Comparison of ENCODE assay signal across 9 cellular contexts in genomic region chr19:2291185-2291751, GRCh38. TPM values are rescaled to one million over a fixed set of nuclear protein-coding genes. Genes with fewer than 3 reads are reported as not detected.
DNase-seq lines count a peak whose midpoint lies in the region; ATAC-seq and TF ChIP-seq lines count a peak whose summit lies in the region.
"Had no signal": no experiment of that assay in that cellular context is flagged by ENCODE, and none has a peak within 500 bp of the region (broad histone marks: within the 10 kb centered on the region; RNA-seq: fewer than 3 reads in every experiment).

No MANE protein-coding gene starts in this region.

- 5 to 6% methylated on average over 63 to 67 of the region's 67 CpGs for WGBS in heart right ventricle, 2 donors

- H3K9me3 ChIP-seq in heart right ventricle (no peaks in the 10 kb centered on the region), right atrium auricular region (no peaks in the 10 kb centered on the region), vagina (no peaks in the 10 kb centered on the region)

- H3K4me1 ChIP-seq in heart right ventricle (peaks cover 21 to 62% (median 35%) of the 10 kb centered on the region in 9 donors), right atrium auricular region (peaks cover 0 to 40% of the 10 kb centered on the region in 2 donors), vagina (peaks cover 39% of the 10 kb centered on the region)

- H3K27me3 Mint-ChIP-seq in activated naive CD8-positive, alpha-beta T cell treated with anti-CD3 and anti-CD28 coated beads, Interleukin-2, amount 10 ng/mL, durations not matched to agents 7 days and 5 days, result no peaks in the 10 kb centered on the region
- no peaks in the 10 kb centered on the region for H3K27me3 Mint-ChIP-seq in memory B cell

- H3K27me3 ChIP-seq in heart right ventricle (peaks cover 25 to 78% (median 65%) of the 10 kb centered on the region in 7 donors), right atrium auricular region (peaks cover 10 to 28% of the 10 kb centered on the region in 2 donors), vagina (peaks cover 8% of the 10 kb centered on the region)

- H3K9me3 Mint-ChIP-seq in activated naive CD8-positive, alpha-beta T cell treated with anti-CD3 and anti-CD28 coated beads, Interleukin-2, amount 10 ng/mL, durations not matched to agents 7 days and 5 days, result no peaks in the 10 kb centered on the region
- no peaks in the 10 kb centered on the region for H3K9me3 Mint-ChIP-seq in memory B cell

- H3K27ac Mint-ChIP-seq in activated naive CD8-positive, alpha-beta T cell treated with anti-CD3 and anti-CD28 coated beads, Interleukin-2, amount 10 ng/mL, durations not matched to agents 7 days and 5 days, result peak overlapping the region; percentile 82
- peak overlapping the region; percentile 78 for H3K27ac Mint-ChIP-seq in memory B cell

- DNase-seq in heart right ventricle (no peak), right atrium auricular region (ENCODE audit: low spot score) (no peak), memory B cell (ENCODE audit: low spot score in 2 of 2) (no peak), vagina (ENCODE audit: extremely low spot score in 2 of 2) (no peak)
- no peak for DNase-seq in activated naive CD8-positive, alpha-beta T cell treated with anti-CD3 and anti-CD28 coated beads, Interleukin-2, amount 10 ng/mL, durations not matched to agents 7 days and 5 days

- TF ChIP-seq CTCF in heart right ventricle (IDR thresholded peaks at IDR 0.05) (no peak), right atrium auricular region (IDR thresholded peaks at IDR 0.05) (no peak), vagina (IDR thresholded peaks at IDR 0.05) (no peak)

- peak overlapping the region; percentile 78 for H3K4me3 Mint-ChIP-seq in activated naive CD8-positive, alpha-beta T cell treated with anti-CD3 and anti-CD28 coated beads, Interleukin-2, amount 10 ng/mL, durations not matched to agents 7 days and 5 days
- H3K4me3 Mint-ChIP-seq in memory B cell, result peak overlapping the region; percentile 86

- ATAC-seq in heart right ventricle (no peak), memory B cell (ENCODE audit: low read depth) (no peak), HG03571 (IDR thresholded peaks at IDR 0.05; ENCODE audit: unreplicated experiment) (no peak), GM21825 (IDR thresholded peaks at IDR 0.05; ENCODE audit: unreplicated experiment) (no peak), HG02798 (IDR thresholded peaks at IDR 0.05; ENCODE audit: poor library complexity, unreplicated experiment) (no peak)
- ATAC-seq in activated naive CD8-positive, alpha-beta T cell treated with anti-CD3 and anti-CD28 coated beads, Interleukin-2, amount 10 ng/mL, durations not matched to agents 7 days and 5 days (ENCODE audit: low read depth), result no peak
- ATAC-seq: Panc1 had no signal

- no peaks in the 10 kb centered on the region for H3K36me3 ChIP-seq in heart right ventricle
- H3K36me3 ChIP-seq in right atrium auricular region, result no peaks in the 10 kb centered on the region
- no peaks in the 10 kb centered on the region for H3K36me3 ChIP-seq in vagina

- peaks cover 18% of the 10 kb centered on the region for H3K4me1 Mint-ChIP-seq in activated naive CD8-positive, alpha-beta T cell treated with anti-CD3 and anti-CD28 coated beads, Interleukin-2, amount 10 ng/mL, durations not matched to agents 7 days and 5 days
- peaks cover 33% of the 10 kb centered on the region for H3K4me1 Mint-ChIP-seq in memory B cell

- peaks cover 15% of the 10 kb centered on the region for H3K36me3 Mint-ChIP-seq in activated naive CD8-positive, alpha-beta T cell treated with anti-CD3 and anti-CD28 coated beads, Interleukin-2, amount 10 ng/mL, durations not matched to agents 7 days and 5 days
- peaks cover 16% of the 10 kb centered on the region for H3K36me3 Mint-ChIP-seq in memory B cell

- POLR2A ChIA-PET in activated naive CD8-positive, alpha-beta T cell treated with anti-CD3 and anti-CD28 coated beads, Interleukin-2, amount 10 ng/mL, durations not matched to agents 7 days and 5 days (lab: Charles Lee), result interaction anchor here (0.5 to 1.5 kb wide), 5 partner anchors 37 to 256 kb away, joined by 3 to 8 read pairs (median 4); partner anchors contain the start of genes LSM7 and SPPL2B

- peak overlapping the region in 9 of 10 donors; percentile 10 to 63 (median 42) for H3K4me3 ChIP-seq in heart right ventricle
- H3K4me3 ChIP-seq in right atrium auricular region, result peak overlapping the region in 1 of 2 donors; percentile 44
- H3K4me3 ChIP-seq in vagina, result peak overlapping the region; percentile 25 to 27

- intact Hi-C loops in heart right ventricle (cut with DNase I) (no loop called here), vagina (cut with DNase I) (no loop called here)

- no peak for TF ChIP-seq POLR2A in vagina (IDR thresholded peaks at IDR 0.05)

- H3K27ac ChIP-seq in heart right ventricle, result peak overlapping the region in 1 of 10 donors; percentile 91
- no peak overlapping the region for H3K27ac ChIP-seq in right atrium auricular region
- no peak overlapping the region for H3K27ac ChIP-seq in vagina

RNA-seq across cellular contexts. Expression of gene PEAK3, which starts 9.3 kb away (rescaled TPM):
- total RNA-seq in heart right ventricle (1 to 10 TPM in 1 of 10 donors, under 1 TPM in 9; 0.11 to 1.1 (median 0.22) TPM), right atrium auricular region (1 to 10 TPM; 1.5 to 1.9 TPM), vagina (2.0 TPM)
- under 1 TPM; 0.13 to 0.22 TPM for polyA plus RNA-seq in heart right ventricle
- total RNA-seq in activated naive CD8-positive, alpha-beta T cell treated with anti-CD3 and anti-CD28 coated beads, Interleukin-2, amount 10 ng/mL, durations not matched to agents 7 days and 5 days, result under 1 TPM in 1 of 2 experiments, not detected in 1; 0.14 TPM

RNA-seq across cellular contexts. Expression of gene LINGO3, which starts 16.7 kb away (rescaled TPM):
- total RNA-seq in heart right ventricle (not detected), right atrium auricular region (not detected), vagina (not detected)
- not detected for polyA plus RNA-seq in heart right ventricle
- under 1 TPM; 0.69 to 0.82 TPM for total RNA-seq in activated naive CD8-positive, alpha-beta T cell treated with anti-CD3 and anti-CD28 coated beads, Interleukin-2, amount 10 ng/mL, durations not matched to agents 7 days and 5 days

RNA-seq across cellular contexts. Expression of gene JSRP1, which starts 35.1 kb away (rescaled TPM):
- total RNA-seq in heart right ventricle (under 1 TPM in 3 of 10 donors, not detected in 7; 0.31 to 0.72 (median 0.45) TPM), right atrium auricular region (under 1 TPM in 1 of 2 donors, not detected in 1; 0.39 TPM), vagina (not detected)
- polyA plus RNA-seq in heart right ventricle, result under 1 TPM in 1 of 2 donors, not detected in 1; 0.29 TPM
- total RNA-seq in activated naive CD8-positive, alpha-beta T cell treated with anti-CD3 and anti-CD28 coated beads, Interleukin-2, amount 10 ng/mL, durations not matched to agents 7 days and 5 days, result 1 to 10 TPM; 1.1 to 1.4 TPM

RNA-seq across cellular contexts. Expression of gene LSM7, which starts 37.1 kb away (rescaled TPM):
- total RNA-seq in heart right ventricle, result 10 to 100 TPM; 29.0 to 48.6 (median 35.2) TPM
- 100 to 1,000 TPM; 209 to 277 TPM for polyA plus RNA-seq in heart right ventricle
- total RNA-seq in right atrium auricular region, result 100 to 1,000 TPM in 1 of 2 donors, 10 to 100 TPM in 1; 38.6 to 104 TPM
- 100 to 1,000 TPM; 111 to 125 TPM for total RNA-seq in activated naive CD8-positive, alpha-beta T cell treated with anti-CD3 and anti-CD28 coated beads, Interleukin-2, amount 10 ng/mL, durations not matched to agents 7 days and 5 days
- total RNA-seq in vagina, result 135 TPM

RNA-seq across cellular contexts. Expression of gene SPPL2B, which starts 37.2 kb away (rescaled TPM):
- total RNA-seq in heart right ventricle (10 to 100 TPM; 18.7 to 34.1 (median 21.2) TPM), right atrium auricular region (10 to 100 TPM; 16.7 to 19.8 TPM), vagina (54.3 TPM)
- 10 to 100 TPM; 17.8 to 69.7 TPM for polyA plus RNA-seq in heart right ventricle
- 100 to 1,000 TPM in 1 of 2 experiments, 10 to 100 TPM in 1; 90.6 to 101 TPM for total RNA-seq in activated naive CD8-positive, alpha-beta T cell treated with anti-CD3 and anti-CD28 coated beads, Interleukin-2, amount 10 ng/mL, durations not matched to agents 7 days and 5 days
